24 cellular contexts compared by ENCODE assay signal in the genomic region with DNA sequence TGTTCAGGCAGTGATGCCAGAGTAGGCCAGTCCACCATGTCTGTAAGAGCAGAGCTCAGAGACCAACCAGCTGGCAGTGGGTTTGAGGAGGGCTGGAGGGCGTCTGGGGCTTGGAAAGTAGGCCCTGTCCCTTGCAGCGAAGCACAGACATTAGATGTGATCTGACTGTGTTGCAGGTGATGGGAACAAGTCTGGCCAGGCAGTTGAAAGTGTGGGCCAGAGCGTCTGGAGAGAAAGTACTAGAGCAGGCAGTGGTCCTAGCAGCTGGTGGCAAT. TPM values are rescaled to one million over a fixed set of nuclear protein-coding genes. Genes with fewer than 3 reads are reported as not detected.
DNase-seq lines count a peak whose midpoint lies in the region; ATAC-seq, FAIRE-seq and TF ChIP-seq lines count a peak whose summit lies in the region.
"Had no signal": no experiment of that assay in that cellular context is flagged by ENCODE, and none has a peak within 500 bp of the region (broad histone marks: within the 10 kb centered on the region; RNA-seq: fewer than 3 reads in every experiment).

No MANE protein-coding gene starts in this region.

- CTCF ChIA-PET in MCF 10A (lab: Yijun Ruan, JAX) (interaction anchor here (0.6 to 1.4 kb wide), 3 partner anchors 11 to 327 kb away, joined by 3 read pairs; no protein-coding TSS in a partner anchor), HepG2 (lab: Yijun Ruan, JAX; ENCODE audit: low intra/inter-chr PET ratio, low total read pairs) (no interaction called here)
- CTCF ChIA-PET in activated CD4-positive, alpha-beta T cell treated with anti-CD3 and anti-CD28 coated beads, Interleukin-2, amount 10 ng/mL, durations not matched to agents 7 days and 5 days (lab: Charles Lee) = no interaction called here

- peak overlapping the region; percentile 28 for H3K27ac Mint-ChIP-seq in MCF 10A (ENCODE audit: low read depth, unreplicated experiment)
- H3K27ac Mint-ChIP-seq in activated CD4-positive, alpha-beta T cell treated with anti-CD3 and anti-CD28 coated beads, Interleukin-2, amount 10 ng/mL, durations not matched to agents 7 days and 5 days = no peak overlapping the region
- H3K27ac Mint-ChIP-seq: HFFc6 had no signal

- no peaks in the 10 kb centered on the region for H3K27me3 Mint-ChIP-seq in MCF 10A (ENCODE audit: insufficient read depth, unreplicated experiment)
- peaks cover 7% of the 10 kb centered on the region for H3K27me3 Mint-ChIP-seq in activated CD4-positive, alpha-beta T cell treated with anti-CD3 and anti-CD28 coated beads, Interleukin-2, amount 10 ng/mL, durations not matched to agents 7 days and 5 days

- in situ Hi-C loops in HepG2 (cut with HindIII; ENCODE audit: extremely low pct_ligation_motif_present, low pct_unique_long_range_greater_than_20kb) = no loop called here

- H3K36me3 Mint-ChIP-seq in MCF 10A (ENCODE audit: insufficient read depth, unreplicated experiment) = peaks cover 5% of the 10 kb centered on the region
- H3K36me3 Mint-ChIP-seq in activated CD4-positive, alpha-beta T cell treated with anti-CD3 and anti-CD28 coated beads, Interleukin-2, amount 10 ng/mL, durations not matched to agents 7 days and 5 days (ENCODE audit: low read depth) = no peaks in the 10 kb centered on the region

- intact Hi-C loops in MCF 10A (cut with micrococcal nuclease) (no loop called here), breast epithelium (cut with DNase I; ENCODE audit: low total_unique reads) (no loop called here), body of pancreas (cut with DNase I) (no loop called here), HepG2 (cut with micrococcal nuclease; ENCODE audit: unreplicated experiment) (loop anchor here (5.0 kb wide), 4 partner anchors 41 to 89 kb away; partner anchors contain the start of gene CHN2), stomach (cut with DNase I; ENCODE audit: low total_unique reads) (no loop called here)

- H3K4me3 ChIP-seq in breast epithelium (no peak overlapping the region), body of pancreas (no peak overlapping the region), HepG2 (replicated peaks in 1 of 3; ENCODE audit: insufficient read depth in 1 of 3, low read depth in 2 of 3, low read length in 3 of 3) (no peak overlapping the region), stomach (no peak overlapping the region)
- H3K4me3 ChIP-seq: BLaER1 treated with 17β-estradiol and CSF1 and Interleukin-3, amounts not matched to agents 10 nM and 100 nM; SJSA1 had no signal

- no peaks in the 10 kb centered on the region for H3K9me3 Mint-ChIP-seq in MCF 10A (ENCODE audit: unreplicated experiment)
- H3K9me3 Mint-ChIP-seq in activated CD4-positive, alpha-beta T cell treated with anti-CD3 and anti-CD28 coated beads, Interleukin-2, amount 10 ng/mL, durations not matched to agents 7 days and 5 days = no peaks in the 10 kb centered on the region
- H3K9me3 Mint-ChIP-seq: HFFc6 had no signal

- peaks cover 39% of the 10 kb centered on the region for H3K79me2 ChIP-seq in HepG2 (ENCODE audit: insufficient read depth, low read length)

- no peak overlapping the region for H2AFZ ChIP-seq in HepG2 (ENCODE audit: low read length)

- H3K4me1 Mint-ChIP-seq in MCF 10A (ENCODE audit: insufficient read depth, unreplicated experiment) = no peaks in the 10 kb centered on the region
- H3K4me1 Mint-ChIP-seq in activated CD4-positive, alpha-beta T cell treated with anti-CD3 and anti-CD28 coated beads, Interleukin-2, amount 10 ng/mL, durations not matched to agents 7 days and 5 days = peaks cover 18% of the 10 kb centered on the region

- no peak for TF ChIP-seq RAD21 in HepG2 (CRISPR knock-in tag; IDR thresholded peaks at IDR 0.05)

- no peak for FAIRE-seq in HepG2 (lab: Jason Lieb, UNC)
- FAIRE-seq: D721Med, RCC 7860 had no signal

- DNase-seq in MCF 10A (ENCODE audit: unreplicated experiment) (no peak), breast epithelium (ENCODE audit: low spot score in 2 of 2) (no peak), body of pancreas (no peak), HepG2 (ENCODE audit: low spot score) (no peak), stomach (no peak), AG20443 (ENCODE audit: low spot score) (no peak)
- DNase-seq in activated CD4-positive, alpha-beta T cell treated with anti-CD3 and anti-CD28 coated beads, Interleukin-2, amount 10 ng/mL, durations not matched to agents 7 days and 5 days = no peak
- DNase-seq: ACHN, DMS79, H7, HFFc6, KBM-7, NCI-H1694, NCI-H2081 treated with DMSO at 0.1 percent for 48 hours, NCI-H2171 treated with DMSO at 0.1 percent for 48 hours, NCI-H524 treated with DMSO at 0.1 percent for 48 hours, NCI-H82 had no signal

- no peak for ATAC-seq in body of pancreas
- ATAC-seq in HepG2 = no peak
- ATAC-seq in GM19023 (IDR thresholded peaks at IDR 0.05; ENCODE audit: unreplicated experiment) = no peak

- H3K27ac ChIP-seq in breast epithelium (no peak overlapping the region), body of pancreas (peak overlapping the region in 3 of 4 donors; percentile 9 to 57 (median 42)), HepG2 (ENCODE audit: extremely low read length, insufficient read depth, low read length) (peak overlapping the region; percentile 66), stomach (peak overlapping the region in 4 of 5 donors; percentile 2 to 62 (median 24))
- H3K27ac ChIP-seq: 22Rv1, SJSA1 had no signal

- H3K9ac ChIP-seq in HepG2 (ENCODE audit: insufficient read depth, low read depth, low read length) = no peak overlapping the region
- H3K9ac ChIP-seq: BLaER1 treated with 17β-estradiol and CSF1 and Interleukin-3, amounts not matched to agents 10 nM and 100 nM had no signal

- TF ChIP-seq EP300 in HepG2 (IDR thresholded peaks at IDR 0.05; ENCODE audit: low read depth in 2 of 2, low read length in 2 of 2) (no peak), HepG2 (CRISPR knock-in tag; IDR thresholded peaks at IDR 0.05; ENCODE audit: borderline replicate concordance) (no peak), stomach (IDR thresholded peaks at IDR 0.05) (no peak)

- no peaks in the 10 kb centered on the region for H3K27me3 ChIP-seq in breast epithelium
- H3K27me3 ChIP-seq in body of pancreas = no peaks in the 10 kb centered on the region
- H3K27me3 ChIP-seq in HepG2 (ENCODE audit: control insufficient read depth in 1 of 2, insufficient read depth in 2 of 2, low read length in 2 of 2) = no peaks in the 10 kb centered on the region
- H3K27me3 ChIP-seq in stomach = no peaks in the 10 kb centered on the region

- H3K4me2 ChIP-seq in HepG2 (ENCODE audit: low read depth, low read length) = peak overlapping the region; percentile 51

- POLR2A ChIA-PET in MCF 10A (lab: Yijun Ruan, JAX) = no interaction called here
- POLR2A ChIA-PET in HepG2 (lab: Yijun Ruan, JAX) = interaction anchor here (1.1 to 1.7 kb wide), 5 partner anchors 16 to 58 kb away, joined by 3 to 11 read pairs (median 4); no protein-coding TSS in a partner anchor
- POLR2A ChIA-PET in activated CD4-positive, alpha-beta T cell treated with anti-CD3 and anti-CD28 coated beads, Interleukin-2, amount 10 ng/mL, durations not matched to agents 7 days and 5 days (lab: Charles Lee) = no interaction called here

- no peaks in the 10 kb centered on the region for H3K9me3 ChIP-seq in breast epithelium
- no peaks in the 10 kb centered on the region for H3K9me3 ChIP-seq in body of pancreas
- H3K9me3 ChIP-seq in HepG2 (ENCODE audit: low read length) = no peaks in the 10 kb centered on the region
- no peaks in the 10 kb centered on the region for H3K9me3 ChIP-seq in stomach
- H3K9me3 ChIP-seq: BLaER1 treated with 17β-estradiol and CSF1 and Interleukin-3, amounts not matched to agents 10 nM and 100 nM; SJSA1 had no signal

- WGBS in body of pancreas, 2 donors = 93 to 97% methylated on average over 3 of the region's 3 CpGs
- WGBS in HepG2 (ENCODE audit: low lambda C conversion rate) = 96% methylated on average over 3 of the region's 3 CpGs
- 95 to 100% (median 96%) methylated on average over 3 of the region's 3 CpGs for WGBS in stomach, 5 donors

- H3K4me1 ChIP-seq in breast epithelium (no peaks in the 10 kb centered on the region), body of pancreas (peaks cover 41% of the 10 kb centered on the region), HepG2 (ENCODE audit: insufficient read depth, low read length) (peaks cover 53% of the 10 kb centered on the region), stomach (peaks cover 0 to 6% (median 3%) of the 10 kb centered on the region in 4 donors)
- H3K4me1 ChIP-seq: SJSA1 had no signal

- TF ChIP-seq POLR2A in breast epithelium (IDR thresholded peaks at IDR 0.05) = no peak
- TF ChIP-seq POLR2A in body of pancreas (IDR thresholded peaks at IDR 0.05) = no peak
- no peak for TF ChIP-seq POLR2A in HepG2 (IDR thresholded peaks at IDR 0.05; ENCODE audit: insufficient read depth in 1 of 2, low read depth in 2 of 2, low read length in 2 of 2)
- no peak for TF ChIP-seq POLR2A in stomach (IDR thresholded peaks at IDR 0.05)

- H4K20me1 ChIP-seq in HepG2 (ENCODE audit: insufficient read depth, low read length) = no peaks in the 10 kb centered on the region
- H4K20me1 ChIP-seq: BLaER1 treated with 17β-estradiol and CSF1 and Interleukin-3, amounts not matched to agents 10 nM and 100 nM had no signal

- no peak overlapping the region for H3K4me3 Mint-ChIP-seq in MCF 10A (ENCODE audit: unreplicated experiment)
- H3K4me3 Mint-ChIP-seq in activated CD4-positive, alpha-beta T cell treated with anti-CD3 and anti-CD28 coated beads, Interleukin-2, amount 10 ng/mL, durations not matched to agents 7 days and 5 days = no peak overlapping the region
- H3K4me3 Mint-ChIP-seq: HFFc6 had no signal

- H3K36me3 ChIP-seq in breast epithelium (no peaks in the 10 kb centered on the region), body of pancreas (replicated peaks in 1 of 2; ENCODE audit: insufficient read depth in 1 of 2, low read depth in 2 of 2) (no peaks in the 10 kb centered on the region), HepG2 (replicated peaks in 1 of 2; ENCODE audit: control insufficient read depth in 1 of 2, insufficient read depth in 2 of 2, low read length in 2 of 2) (peaks cover 7 to 15% of the 10 kb centered on the region in 2 experiments; a peak in 4 of 5 replicates), stomach (no peaks in the 10 kb centered on the region)
- H3K36me3 ChIP-seq: BLaER1 treated with 17β-estradiol and CSF1 and Interleukin-3, amounts not matched to agents 10 nM and 100 nM; SJSA1 had no signal

- TF ChIP-seq CTCF in MCF 10A (IDR thresholded peaks at IDR 0.05; ENCODE audit: unreplicated experiment) (no peak), breast epithelium (IDR thresholded peaks at IDR 0.05) (no peak), body of pancreas (IDR thresholded peaks at IDR 0.05) (no peak), HepG2 (CRISPR knock-in tag; IDR thresholded peaks at IDR 0.05) (no peak), stomach (IDR thresholded peaks at IDR 0.05) (no peak)

- BruUV-seq in MCF 10A (replicated peaks; lab: Mats Ljungman, UMichigan) (no TSS peak), HepG2 (replicated peaks; lab: Mats Ljungman, UMichigan) (no TSS peak)

RNA-seq across cellular contexts. Expression of gene CHN2, which starts 53.3 kb away (rescaled TPM):
- total RNA-seq in MCF 10A (2022) = 5.1 and 8.0 TPM in 2 replicates
- total RNA-seq in breast epithelium = 10 to 100 TPM in 1 of 3 donors, 1 to 10 TPM in 2; 6.3 to 17.1 (median 7.9) TPM
- total RNA-seq in body of pancreas = 10 to 100 TPM; 55.7 to 58.6 TPM
- 23.5 and 28.6 TPM in 2 replicates for total RNA-seq in HepG2 (2016; rRNA removed; fragmentation: Illumina TruSeq; extraction: Trizol)
- total RNA-seq in HepG2 (2016; cell fraction: cytosol; rRNA removed; fragmentation: Illumina TruSeq; extraction: Trizol; ENCODE audit: low read depth) = 15.0 and 15.4 TPM in 2 replicates
- total RNA-seq in HepG2 (2016; cell fraction: insoluble cytoplasmic fraction; rRNA removed; fragmentation: Illumina TruSeq; extraction: Trizol) = 22.0 and 23.2 TPM in 2 replicates
- total RNA-seq in HepG2 (2016; cell fraction: membrane; rRNA removed; fragmentation: Illumina TruSeq; extraction: Trizol) = 19.9 and 22.8 TPM in 2 replicates
- 29.6 and 33.8 TPM in 2 replicates for total RNA-seq in HepG2 (2016; cell fraction: nucleus; rRNA removed; fragmentation: Illumina TruSeq; extraction: Trizol)
- polyA plus RNA-seq in HepG2 (2011; rRNA removed) = 21.7 and 30.5 TPM in 2 replicates
- 15.7 and 19.8 TPM in 2 replicates for polyA plus RNA-seq in HepG2 (2011; cell fraction: cytosol; rRNA removed)
- polyA plus RNA-seq in HepG2 (2011; cell fraction: nucleus; rRNA removed) = 16.7 and 17.0 TPM in 2 replicates
- 22.4 and 41.2 TPM in 2 replicates for polyA plus RNA-seq in HepG2 (2012)
- polyA plus RNA-seq in HepG2 (2016; cell fraction: cytosol; fragmentation: Illumina TruSeq; extraction: Trizol; ENCODE audit: low read depth) = 10.8 and 11.3 TPM in 2 replicates
- 23.9 and 24.0 TPM in 2 replicates for polyA plus RNA-seq in HepG2 (2016; cell fraction: insoluble cytoplasmic fraction; fragmentation: Illumina TruSeq; extraction: Trizol; ENCODE audit: low read depth)
- polyA plus RNA-seq in HepG2 (2016; cell fraction: membrane; fragmentation: Illumina TruSeq; extraction: Trizol; ENCODE audit: low read depth) = 15.8 and 19.6 TPM in 2 replicates
- polyA plus RNA-seq in HepG2 (2016; cell fraction: nucleus; fragmentation: Illumina TruSeq; extraction: Trizol; ENCODE audit: insufficient read depth, low read depth) = 21.1 and 21.8 TPM in 2 replicates
- polyA minus RNA-seq in HepG2 (2011; rRNA and poly(A)+ RNA removed; ENCODE audit: low replicate concordance) = 9.7 and 45.6 TPM in 2 replicates
- 20.1 and 25.7 TPM in 2 replicates for polyA minus RNA-seq in HepG2 (2011; cell fraction: cytosol; rRNA and poly(A)+ RNA removed)
- polyA minus RNA-seq in HepG2 (2011; cell fraction: nucleus; rRNA and poly(A)+ RNA removed) = 96.8 and 105 TPM in 2 replicates
- 10 to 100 TPM; 12.5 to 47.8 (median 23.2) TPM for total RNA-seq in stomach
- 1 to 10 TPM; 2.4 to 7.8 (median 5.2) TPM for polyA plus RNA-seq in stomach
- total RNA-seq in activated CD4-positive, alpha-beta T cell treated with anti-CD3 and anti-CD28 coated beads, Interleukin-2, amount 10 ng/mL, durations not matched to agents 7 days and 5 days = 1 to 10 TPM; 2.4 to 3.6 TPM
- total RNA-seq: HFFc6, OCI-LY7 had no signal

Comparison
In these comparisons a context has a peak if more than half of its experiments do, and no peak if none do; other contexts are left out.
1. H3K27ac ChIP-seq: peak in body of pancreas (3 of 4), HepG2 (single experiment) and stomach (4 of 5); none in breast epithelium (0 of 2).